In the genomic region with DNA sequence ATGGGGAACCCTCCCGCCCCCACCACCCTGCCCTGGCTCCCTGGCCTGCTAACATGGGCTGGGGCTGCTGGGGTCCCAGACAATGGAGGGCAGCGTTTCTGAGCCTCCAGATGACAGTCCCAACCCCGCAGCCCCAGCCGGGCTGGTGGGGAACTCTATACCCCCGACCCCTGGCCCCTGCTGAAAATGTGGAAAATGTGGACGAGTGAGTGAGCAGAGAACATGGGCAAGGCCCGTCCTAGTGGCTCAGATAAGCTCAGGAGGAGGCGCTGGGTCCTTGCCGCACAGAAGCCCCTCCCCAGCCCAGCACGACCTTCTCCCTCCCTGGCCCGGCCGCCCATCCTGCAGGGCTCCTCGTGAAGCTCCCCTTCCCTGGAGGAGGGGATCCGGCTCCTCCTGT, we compare ENCODE assay signal across 6 cellular contexts. TPM values are rescaled to one million over a fixed set of nuclear protein-coding genes. Genes with fewer than 3 reads are reported as not detected.
"Had no signal": no experiment of that assay in that cellular context is flagged by ENCODE, and none has a peak within 500 bp of the region (broad histone marks: within the 10 kb centered on the region; RNA-seq: fewer than 3 reads in every experiment).

No MANE protein-coding gene starts in this region.

RNA-seq across cellular contexts. Expression of gene CLEC18B, which starts 1.5 kb away (rescaled TPM):
- total RNA-seq: HT1080, LHCN-M2, SK-MEL-5 had no signal
- polyA plus RNA-seq: IgD-negative memory B cell had no signal

RNA-seq across cellular contexts. Expression of gene NPIPB15, which starts 43.7 kb away (rescaled TPM):
- total RNA-seq: HT1080, PC-3, SK-MEL-5 had no signal
- polyA plus RNA-seq: SK-N-SH had no signal
